ENCODE assay signal across 9 cellular contexts in genomic region chr11:119108857-119109221, GRCh38. TPM values are rescaled to one million over a fixed set of nuclear protein-coding genes. Genes with fewer than 3 reads are reported as not detected.
DNase-seq lines count a peak whose midpoint lies in the region; ATAC-seq and TF ChIP-seq lines count a peak whose summit lies in the region.
"Had no signal": no experiment of that assay in that cellular context is flagged by ENCODE, and none has a peak within 500 bp of the region (broad histone marks: within the 10 kb centered on the region; RNA-seq: fewer than 3 reads in every experiment).

No MANE protein-coding gene starts in this region.

- peak overlapping the region; percentile 91; the same call in 1 of the 2 replicates for H3K4me3 ChIP-seq in iPS-18c (ENCODE audit: insufficient read depth, low read depth, low read length)

- peak overlapping the region; percentile 89 for H3K27ac Mint-ChIP-seq in activated CD4-positive, alpha-beta T cell treated with anti-CD3 and anti-CD28 coated beads for 36 hours
- no peak overlapping the region for H3K27ac Mint-ChIP-seq in activated B cell treated with CpG ODN at 0.5 μM for 24 hours
- H3K27ac Mint-ChIP-seq in stimulated activated naive CD8-positive, alpha-beta T cell treated with anti-CD3 and anti-CD28 coated beads, Interleukin-15, amount 100 ng/mL, for 72 hours = no peak overlapping the region

- H3K27me3 Mint-ChIP-seq in activated CD4-positive, alpha-beta T cell treated with anti-CD3 and anti-CD28 coated beads for 36 hours = no peaks in the 10 kb centered on the region
- H3K27me3 Mint-ChIP-seq in activated B cell treated with CpG ODN at 0.5 μM for 24 hours = no peaks in the 10 kb centered on the region
- no peaks in the 10 kb centered on the region for H3K27me3 Mint-ChIP-seq in stimulated activated naive CD8-positive, alpha-beta T cell treated with anti-CD3 and anti-CD28 coated beads, Interleukin-15, amount 100 ng/mL, for 72 hours

- H3K36me3 Mint-ChIP-seq in activated CD4-positive, alpha-beta T cell treated with anti-CD3 and anti-CD28 coated beads for 36 hours (ENCODE audit: low read depth) = peaks cover 22% of the 10 kb centered on the region
- peaks cover 30% of the 10 kb centered on the region for H3K36me3 Mint-ChIP-seq in activated B cell treated with CpG ODN at 0.5 μM for 24 hours (ENCODE audit: low read depth)

- no peak for TF ChIP-seq CTCF in activated B cell treated with CpG ODN at 0.5 μM for 24 hours (IDR thresholded peaks at IDR 0.05)

- ATAC-seq in activated CD4-positive, alpha-beta T cell treated with anti-CD3 and anti-CD28 coated beads for 36 hours = no peak
- no peak for ATAC-seq in activated B cell treated with CpG ODN at 0.5 μM for 24 hours (ENCODE audit: low read depth)
- no peak for ATAC-seq in stimulated activated naive CD8-positive, alpha-beta T cell treated with anti-CD3 and anti-CD28 coated beads, Interleukin-15, amount 100 ng/mL, for 72 hours
- no peak for ATAC-seq in GM18909 (IDR thresholded peaks at IDR 0.05; ENCODE audit: poor library complexity, unreplicated experiment)
- ATAC-seq in HG03175 (IDR thresholded peaks at IDR 0.05; ENCODE audit: unreplicated experiment) = no peak
- no peak for ATAC-seq in GM18519 (IDR thresholded peaks at IDR 0.05; ENCODE audit: low FRiP score, unreplicated experiment)

- POLR2A ChIA-PET in activated CD4-positive, alpha-beta T cell treated with anti-CD3 and anti-CD28 coated beads for 36 hours (lab: Charles Lee) = interaction anchor here (2.1 kb wide), 1 partner anchor 14 kb away, joined by 6 read pairs; a partner anchor contains a TSS
- POLR2A ChIA-PET in activated B cell treated with CpG ODN at 0.5 μM for 24 hours (lab: Charles Lee) = interaction anchor here (0.5 to 2.3 kb wide), 5 partner anchors 12 to 61 kb away, joined by 3 to 18 read pairs (median 4); partner anchors contain the start of genes HINFP and VPS11

- intact Hi-C loops in activated CD4-positive, alpha-beta T cell treated with anti-CD3 and anti-CD28 coated beads for 36 hours (cut with DNase I, micrococcal nuclease) = loop anchor here (5.0 kb wide), 2 partner anchors 88 to 317 kb away; partner anchors contain the start of gene DDX6 (in 1 of the 2)
- intact Hi-C loops in activated B cell treated with CpG ODN at 0.5 μM for 24 hours (cut with micrococcal nuclease) = no loop called here

- no peak for DNase-seq in activated CD4-positive, alpha-beta T cell treated with anti-CD3 and anti-CD28 coated beads for 36 hours
- no peak for DNase-seq in activated CD4-positive, alpha-beta T cell treated with anti-CD3 and anti-CD28 coated beads for 48 hours
- no peak for DNase-seq in activated B cell treated with CpG ODN at 0.5 μM for 24 hours
- DNase-seq in stimulated activated naive CD8-positive, alpha-beta T cell treated with anti-CD3 and anti-CD28 coated beads, Interleukin-15, amount 100 ng/mL, for 72 hours = no peak

- no peaks in the 10 kb centered on the region for H3K9me3 Mint-ChIP-seq in activated CD4-positive, alpha-beta T cell treated with anti-CD3 and anti-CD28 coated beads for 36 hours (ENCODE audit: low read depth)
- no peaks in the 10 kb centered on the region for H3K9me3 Mint-ChIP-seq in activated B cell treated with CpG ODN at 0.5 μM for 24 hours
- H3K9me3 Mint-ChIP-seq in stimulated activated naive CD8-positive, alpha-beta T cell treated with anti-CD3 and anti-CD28 coated beads, Interleukin-15, amount 100 ng/mL, for 72 hours = no peaks in the 10 kb centered on the region

- H3K4me3 Mint-ChIP-seq in activated CD4-positive, alpha-beta T cell treated with anti-CD3 and anti-CD28 coated beads for 36 hours = peak overlapping the region; percentile 89
- H3K4me3 Mint-ChIP-seq in activated B cell treated with CpG ODN at 0.5 μM for 24 hours = peak overlapping the region; percentile 82
- peak overlapping the region; percentile 96 for H3K4me3 Mint-ChIP-seq in stimulated activated naive CD8-positive, alpha-beta T cell treated with anti-CD3 and anti-CD28 coated beads, Interleukin-15, amount 100 ng/mL, for 72 hours

- H3K4me1 Mint-ChIP-seq in activated CD4-positive, alpha-beta T cell treated with anti-CD3 and anti-CD28 coated beads for 36 hours = peaks cover 40% of the 10 kb centered on the region
- peaks cover 26% of the 10 kb centered on the region for H3K4me1 Mint-ChIP-seq in activated B cell treated with CpG ODN at 0.5 μM for 24 hours
- peaks cover 63% of the 10 kb centered on the region for H3K4me1 Mint-ChIP-seq in stimulated activated naive CD8-positive, alpha-beta T cell treated with anti-CD3 and anti-CD28 coated beads, Interleukin-15, amount 100 ng/mL, for 72 hours

- no peaks in the 10 kb centered on the region for H3K9me3 ChIP-seq in iPS-18c (ENCODE audit: control insufficient read depth, insufficient read depth, low read length)
- H3K9me3 ChIP-seq: thyroid gland had no signal

- CTCF ChIA-PET in activated CD4-positive, alpha-beta T cell treated with anti-CD3 and anti-CD28 coated beads for 36 hours (lab: Charles Lee) = interaction anchor here (0.7 to 2.6 kb wide), 4 partner anchors 9 to 568 kb away, joined by 3 to 11 read pairs (median 4); a partner anchor contains a TSS
- CTCF ChIA-PET in activated B cell treated with CpG ODN at 0.5 μM for 24 hours (lab: Charles Lee) = interaction anchor here (1.1 kb wide), 1 partner anchor 9 kb away, joined by 3 read pairs; no protein-coding TSS in a partner anchor

RNA-seq across cellular contexts. Expression of gene C2CD2L, which starts 1.7 kb away (rescaled TPM):
- 10 to 100 TPM; 15.9 to 16.3 TPM for total RNA-seq in activated CD4-positive, alpha-beta T cell treated with anti-CD3 and anti-CD28 coated beads for 36 hours
- total RNA-seq in activated B cell treated with CpG ODN at 0.5 μM for 24 hours = 6.5 and 6.7 TPM in 2 replicates

RNA-seq across cellular contexts. Expression of gene DPAGT1, which starts 7.2 kb away (rescaled TPM):
- 10 to 100 TPM; 57.8 to 73.5 TPM for total RNA-seq in activated CD4-positive, alpha-beta T cell treated with anti-CD3 and anti-CD28 coated beads for 36 hours
- 31.0 and 33.1 TPM in 2 replicates for total RNA-seq in activated B cell treated with CpG ODN at 0.5 μM for 24 hours

RNA-seq across cellular contexts. Expression of gene HINFP, which starts 12.5 kb away (rescaled TPM):
- 10 to 100 TPM; 24.0 to 27.2 TPM for total RNA-seq in activated CD4-positive, alpha-beta T cell treated with anti-CD3 and anti-CD28 coated beads for 36 hours
- total RNA-seq in activated B cell treated with CpG ODN at 0.5 μM for 24 hours = 47.8 and 62.6 TPM in 2 replicates

RNA-seq across cellular contexts. Expression of gene HMBS, which starts 24.2 kb away (rescaled TPM):
- total RNA-seq in activated CD4-positive, alpha-beta T cell treated with anti-CD3 and anti-CD28 coated beads for 36 hours = 10 to 100 TPM; 39.8 to 41.8 TPM
- total RNA-seq in activated B cell treated with CpG ODN at 0.5 μM for 24 hours = 17.5 and 26.9 TPM in 2 replicates

RNA-seq across cellular contexts. Expression of gene ABCG4, which starts 40.0 kb away (rescaled TPM):
- not detected for total RNA-seq in activated CD4-positive, alpha-beta T cell treated with anti-CD3 and anti-CD28 coated beads for 36 hours
- not detected in 2 replicates for total RNA-seq in activated B cell treated with CpG ODN at 0.5 μM for 24 hours
